In genomic region chr19:11530432-11530831, GRCh38 we compare ENCODE assay signal across 1 cellular context.
TF ChIP-seq lines count a peak whose summit lies in the region.

No MANE protein-coding gene starts in this region.

TF ChIP-seq in HepG2, 621 proteins besides CTCF, POLR2A, EP300 and RAD21 (continued from another document and continues in another):
- TF ChIP-seq ZNF318 (CRISPR knock-in tag; IDR thresholded peaks at IDR 0.05) (0 out of 2 replicates have a peak, but pooled peaks have one; percentile 23), SAP130 (CRISPR knock-in tag; IDR thresholded peaks at IDR 0.05; ENCODE audit: low read depth) (peak; percentile 99), THAP11 (CRISPR knock-in tag; IDR thresholded peaks at IDR 0.05) (peak; percentile 80), ZSCAN5A (CRISPR knock-in tag; IDR thresholded peaks at IDR 0.05; ENCODE audit: borderline replicate concordance) (no peak), ZMAT3 (CRISPR knock-in tag; conservative IDR thresholded peaks at IDR 0.05) (no peak), E2F5 (CRISPR knock-in tag; conservative IDR thresholded peaks at IDR 0.05) (no peak), HOXA3 (CRISPR knock-in tag; IDR thresholded peaks at IDR 0.05) (peak; percentile 85), KLF6 (CRISPR knock-in tag; IDR thresholded peaks at IDR 0.05) (peak; percentile 80), JARID2 (CRISPR knock-in tag; IDR thresholded peaks at IDR 0.05; ENCODE audit: insufficient replicate concordance) (no peak), MAX (IDR thresholded peaks at IDR 0.05) (peak; percentile 99), SOX5 (CRISPR knock-in tag; IDR thresholded peaks at IDR 0.05; ENCODE audit: borderline replicate concordance) (peak; percentile 47; the same call in 1 of the 2 replicates), ZFP90 (CRISPR knock-in tag; IDR thresholded peaks at IDR 0.05; ENCODE audit: borderline replicate concordance) (no peak), NR2C2 (CRISPR knock-in tag; IDR thresholded peaks at IDR 0.05; ENCODE audit: borderline replicate concordance) (peak; percentile 41; the same call in 1 of the 2 replicates), ZNF766 (CRISPR knock-in tag; IDR thresholded peaks at IDR 0.05; ENCODE audit: borderline replicate concordance) (0 out of 2 replicates have a peak, but pooled peaks have one; percentile 91), ZNF263 (CRISPR knock-in tag; IDR thresholded peaks at IDR 0.05) (peak; percentile 87), BCL6 (CRISPR knock-in tag; IDR thresholded peaks at IDR 0.05) (no peak), ATF5 (CRISPR knock-in tag; IDR thresholded peaks at IDR 0.05; ENCODE audit: low read depth) (no peak), ZNF737 (CRISPR knock-in tag; IDR thresholded peaks at IDR 0.05; ENCODE audit: borderline replicate concordance) (no peak), FUBP1 (CRISPR knock-in tag; IDR thresholded peaks at IDR 0.05; ENCODE audit: borderline replicate concordance) (no peak), HDAC6 (IDR thresholded peaks at IDR 0.05; ENCODE audit: low read depth, low read length) (no peak), AHR (CRISPR knock-in tag; IDR thresholded peaks at IDR 0.05) (0 out of 2 replicates have a peak, but pooled peaks have one; percentile 38), PPARG (CRISPR knock-in tag; conservative IDR thresholded peaks at IDR 0.05) (peak; percentile 54; the same call in 1 of the 2 replicates), ZSCAN25 (CRISPR knock-in tag; IDR thresholded peaks at IDR 0.05) (no peak), ZNF34 (CRISPR knock-in tag; IDR thresholded peaks at IDR 0.05; ENCODE audit: borderline replicate concordance) (no peak), ZNF614 (CRISPR knock-in tag; IDR thresholded peaks at IDR 0.05; ENCODE audit: borderline replicate concordance) (peak; percentile 82; the same call in 1 of the 2 replicates), ZNF687 (CRISPR knock-in tag; IDR thresholded peaks at IDR 0.05) (peak; percentile 86), STAT6 (CRISPR knock-in tag; IDR thresholded peaks at IDR 0.05; ENCODE audit: borderline replicate concordance) (no peak), ZNF552 (CRISPR knock-in tag; IDR thresholded peaks at IDR 0.05; ENCODE audit: borderline replicate concordance) (no peak), ARID5B (CRISPR knock-in tag; IDR thresholded peaks at IDR 0.05) (peak; percentile 58; the same call in 1 of the 2 replicates), REXO4 (CRISPR knock-in tag; IDR thresholded peaks at IDR 0.05; ENCODE audit: borderline replicate concordance) (no peak)
